In the genomic region with DNA sequence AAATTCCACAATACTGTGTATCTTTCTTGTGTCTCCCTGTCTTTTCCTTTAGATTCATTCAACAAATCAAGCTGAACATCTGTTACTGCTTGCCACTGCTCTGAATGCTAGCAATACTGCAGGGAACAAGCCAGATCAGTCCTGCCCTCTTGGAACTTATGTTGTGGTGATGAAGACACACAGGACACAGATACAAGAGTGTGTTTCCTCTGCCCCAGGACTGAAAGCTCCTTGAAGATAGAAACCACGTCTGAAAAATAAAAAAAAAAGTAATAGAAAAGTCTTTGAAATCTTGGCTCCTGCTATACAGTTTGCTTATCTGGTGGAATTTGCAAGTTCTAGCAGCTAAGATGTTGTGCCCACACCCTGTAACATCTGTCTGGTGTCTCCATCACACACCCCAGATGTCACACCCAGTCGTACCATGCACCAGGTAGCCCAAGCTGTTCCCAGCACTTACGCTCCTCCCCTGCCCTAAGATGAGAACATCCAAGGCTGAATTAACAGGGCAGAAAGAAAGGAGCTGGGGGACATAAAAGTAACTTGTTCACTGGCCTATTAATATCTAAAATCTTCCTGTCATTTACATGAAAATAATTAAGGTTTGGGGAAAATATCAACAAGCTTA, we compare ENCODE assay signal across 20 cellular contexts.
DNase-seq lines count a peak whose midpoint lies in the region; ATAC-seq and TF ChIP-seq lines count a peak whose summit lies in the region.
"Had no signal": no experiment of that assay in that cellular context is flagged by ENCODE, and none has a peak within 500 bp of the region (broad histone marks: within the 10 kb centered on the region; RNA-seq: fewer than 3 reads in every experiment).

No MANE protein-coding gene starts in this region.

- no peaks in the 10 kb centered on the region for H3K27me3 ChIP-seq in vagina
- H3K27me3 ChIP-seq: BLaER1 treated with 17β-estradiol and CSF1 and Interleukin-3, amounts not matched to agents 10 nM and 100 nM had no signal

- no peak overlapping the region for H3K4me3 ChIP-seq in Jurkat, Clone E6-1 (ENCODE audit: low read length)
- no peak overlapping the region for H3K4me3 ChIP-seq in vagina
- H3K4me3 ChIP-seq: BLaER1 treated with 17β-estradiol and CSF1 and Interleukin-3, amounts not matched to agents 10 nM and 100 nM; GM23248 had no signal

- H3K9me3 ChIP-seq in vagina: no peaks in the 10 kb centered on the region

- intact Hi-C loops in left colon (cut with DNase I, micrococcal nuclease) (no loop called here), vagina (cut with DNase I) (no loop called here)

- H3K27ac ChIP-seq in vagina: no peak overlapping the region
- H3K27ac ChIP-seq: BLaER1 treated with 17β-estradiol and CSF1 and Interleukin-3, amounts not matched to agents 10 nM and 100 nM; GM23248 had no signal

- TF ChIP-seq POLR2A in vagina (IDR thresholded peaks at IDR 0.05): no peak

- TF ChIP-seq CTCF in vagina (IDR thresholded peaks at IDR 0.05): no peak

- peak; percentile 73 for ATAC-seq in left colon
- ATAC-seq in HG02763 (IDR thresholded peaks at IDR 0.05; ENCODE audit: unreplicated experiment): no peak
- ATAC-seq: CD8-positive, alpha-beta T cell had no signal

- no peaks in the 10 kb centered on the region for H3K4me1 ChIP-seq in vagina

- DNase-seq in NCI-H2171 treated with DMSO at 0.1 percent for 48 hours (lab: John Stamatoyannopoulos, UW) (peak; percentile 12), NCI-H2171 (lab: John Stamatoyannopoulos, UW) (no peak), left colon (no peak), vagina (ENCODE audit: extremely low spot score in 2 of 2) (peak; percentile 18 to 28), Ammon's horn (ENCODE audit: low spot score) (no peak), KG1 (lab: John Stamatoyannopoulos, UW) (no peak)
- DNase-seq in Jurkat, Clone E6-1 (ENCODE audit: low read depth, low spot score): peak; percentile 73
- DNase-seq: 8988T; Calu3; CD8-positive, alpha-beta T cell; DMS153; DMS79; GF-D8; GM23248; HCEC 1CT; HFFc6; IMR-90; KBM-7 had no signal

- H3K36me3 ChIP-seq in vagina: no peaks in the 10 kb centered on the region
- H3K36me3 ChIP-seq: BLaER1 treated with 17β-estradiol and CSF1 and Interleukin-3, amounts not matched to agents 10 nM and 100 nM had no signal

Comparison
In these comparisons a context has a peak if more than half of its experiments do, and no peak if none do; other contexts are left out.
1. DNase-seq: peak in NCI-H2171 treated with DMSO at 0.1 percent for 48 hours (single experiment), Jurkat, Clone E6-1 (single experiment) and vagina (2 of 2); none in NCI-H2171 (single experiment), left colon (0 of 2), Ammon's horn (single experiment) and KG1 (single experiment).